Comparison of ENCODE assay signal across 27 cellular contexts in the genomic region with DNA sequence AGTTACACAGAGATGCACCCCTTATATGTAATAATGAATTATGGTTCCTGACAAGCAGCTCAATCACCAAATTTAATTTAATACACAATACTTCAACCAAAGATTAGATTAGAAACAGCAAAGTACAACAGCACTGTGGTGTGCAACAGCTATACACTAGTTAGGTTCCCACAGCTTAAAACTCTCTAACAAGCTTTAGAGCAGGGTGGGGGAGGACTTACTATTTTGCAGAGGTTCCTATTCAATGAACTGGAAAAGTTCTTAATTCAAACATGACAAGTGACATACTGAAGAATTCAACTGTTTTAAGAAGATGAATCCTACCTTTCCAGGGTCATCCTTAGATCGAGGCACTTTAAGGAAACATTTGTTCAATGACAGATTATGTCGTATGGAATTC.
"Had no signal": no experiment of that assay in that cellular context is flagged by ENCODE, and none has a peak within 500 bp of the region (broad histone marks: within the 10 kb centered on the region; RNA-seq: fewer than 3 reads in every experiment).

No MANE protein-coding gene starts in this region.

- ATAC-seq: activated naive CD8-positive, alpha-beta T cell treated with anti-CD3 and anti-CD28 coated beads, Interleukin-2, amount 50 U/mL, for 24 hours; body of pancreas; heart right ventricle; left cardiac atrium; mucosa of descending colon; sciatic nerve; stimulated activated memory B cell treated with anti-CD40 and anti-IgM and Interleukin-4, amounts not matched to agents 10 μg/mL and 1 μg/mL and 100 μg/mL, for 72 hours had no signal

- FAIRE-seq: endometrium had no signal

- H3K27me3 Mint-ChIP-seq: activated CD4-positive, alpha-beta memory T cell treated with anti-CD3 and anti-CD28 coated beads for 36 hours; activated naive CD8-positive, alpha-beta T cell treated with anti-CD3 and anti-CD28 coated beads, Interleukin-2, amount 50 U/mL, for 24 hours; dendritic cell treated with granulocyte-macrophage colony-stimulating factor and Interleukin-4, amounts not matched to agents 40 ng/mL and 50 ng/mL, for 4 days; stimulated activated memory B cell treated with anti-CD40 and anti-IgM and Interleukin-4, amounts not matched to agents 10 μg/mL and 1 μg/mL and 100 μg/mL, for 72 hours had no signal

- H3K27ac ChIP-seq: body of pancreas, heart right ventricle, stomach, suprapubic skin, transverse colon, uterus had no signal

- H3K27ac Mint-ChIP-seq: activated CD4-positive, alpha-beta memory T cell treated with anti-CD3 and anti-CD28 coated beads for 36 hours; activated naive CD8-positive, alpha-beta T cell treated with anti-CD3 and anti-CD28 coated beads, Interleukin-2, amount 50 U/mL, for 24 hours; dendritic cell treated with granulocyte-macrophage colony-stimulating factor and Interleukin-4, amounts not matched to agents 40 ng/mL and 50 ng/mL, for 4 days; stimulated activated memory B cell treated with anti-CD40 and anti-IgM and Interleukin-4, amounts not matched to agents 10 μg/mL and 1 μg/mL and 100 μg/mL, for 72 hours had no signal

- DNase-seq: activated CD4-positive, alpha-beta memory T cell treated with anti-CD3 and anti-CD28 coated beads for 36 hours; activated CD4-positive, alpha-beta T cell treated with anti-CD3 and anti-CD28 coated beads for 48 hours; activated gamma-delta T cell; activated naive CD4-positive, alpha-beta T cell treated with anti-CD3 and anti-CD28 coated beads, Interleukin-2, amount 50 U/mL, for 16 hours; activated naive CD8-positive, alpha-beta T cell treated with anti-CD3 and anti-CD28 coated beads, Interleukin-2, amount 50 U/mL, for 24 hours; anterior cingulate cortex; body of pancreas; effector CD4-positive, alpha-beta T cell; foreskin fibroblast; heart right ventricle; islet precursor cell; left cardiac atrium; mesenchymal stem cell; mucosa of descending colon; posterior cingulate gyrus; small intestine; stimulated activated CD4-positive, alpha-beta T cell treated with anti-CD3 and anti-CD28 coated beads, Interleukin-2, amount 100 ng/mL, for 24 hours; stomach; T-helper 9 cell; transverse colon; uterus had no signal

- H3K36me3 ChIP-seq: suprapubic skin, uterus had no signal

- H3K9me3 Mint-ChIP-seq: activated CD4-positive, alpha-beta memory T cell treated with anti-CD3 and anti-CD28 coated beads for 36 hours; activated naive CD8-positive, alpha-beta T cell treated with anti-CD3 and anti-CD28 coated beads, Interleukin-2, amount 50 U/mL, for 24 hours; dendritic cell treated with granulocyte-macrophage colony-stimulating factor and Interleukin-4, amounts not matched to agents 40 ng/mL and 50 ng/mL, for 4 days; neural crest cell; stimulated activated memory B cell treated with anti-CD40 and anti-IgM and Interleukin-4, amounts not matched to agents 10 μg/mL and 1 μg/mL and 100 μg/mL, for 72 hours had no signal

- H3K4me3 Mint-ChIP-seq: activated CD4-positive, alpha-beta memory T cell treated with anti-CD3 and anti-CD28 coated beads for 36 hours; activated naive CD8-positive, alpha-beta T cell treated with anti-CD3 and anti-CD28 coated beads, Interleukin-2, amount 50 U/mL, for 24 hours; dendritic cell treated with granulocyte-macrophage colony-stimulating factor and Interleukin-4, amounts not matched to agents 40 ng/mL and 50 ng/mL, for 4 days; neural crest cell; stimulated activated memory B cell treated with anti-CD40 and anti-IgM and Interleukin-4, amounts not matched to agents 10 μg/mL and 1 μg/mL and 100 μg/mL, for 72 hours had no signal

- H3K27me3 ChIP-seq: body of pancreas, heart right ventricle, stomach, suprapubic skin, transverse colon, uterus had no signal

- H3K9me3 ChIP-seq: body of pancreas, heart right ventricle, mucosa of descending colon, stomach, suprapubic skin, transverse colon, uterus had no signal

- H3K4me3 ChIP-seq: body of pancreas, heart right ventricle, mucosa of descending colon, stomach, suprapubic skin, transverse colon, uterus had no signal

- H3K4me1 ChIP-seq: uterus had no signal
